In the genomic region with DNA sequence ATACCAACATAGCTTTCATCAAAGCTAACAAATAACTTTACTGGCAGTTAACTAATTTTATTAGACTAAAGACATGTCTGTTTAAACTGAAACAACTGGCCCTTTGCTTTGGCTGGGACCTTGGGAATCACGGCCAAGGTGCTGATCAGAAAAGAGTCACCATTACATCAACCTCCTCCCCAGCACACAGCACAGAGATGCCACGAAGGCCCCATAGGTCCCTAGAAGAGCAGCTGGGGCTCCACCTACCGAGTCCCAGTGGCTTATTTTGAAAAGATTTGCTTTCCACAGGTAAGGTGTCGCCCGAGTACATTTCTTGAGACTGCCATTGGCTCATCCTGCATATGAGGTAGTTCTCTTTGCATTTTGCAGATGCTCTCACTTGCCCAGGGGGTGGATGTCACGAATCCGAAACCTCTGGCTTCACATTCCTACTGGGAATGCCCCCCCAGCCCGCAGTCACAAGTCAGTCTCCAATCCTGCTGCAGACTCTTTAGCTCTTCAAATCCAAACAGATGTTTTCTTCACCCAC, we compare ENCODE assay signal across 25 cellular contexts. TPM values are rescaled to one million over a fixed set of nuclear protein-coding genes. Genes with fewer than 3 reads are reported as not detected.
A peak's percentile ranks its signal among the peaks of the same experiment; 100 is the strongest.
DNase-seq lines count a peak whose midpoint lies in the region; ATAC-seq, FAIRE-seq and TF ChIP-seq lines count a peak whose summit lies in the region.
"Had no signal": no experiment of that assay in that cellular context is flagged by ENCODE, and none has a peak within 500 bp of the region (broad histone marks: within the 10 kb centered on the region; RNA-seq: fewer than 3 reads in every experiment).

No MANE protein-coding gene starts in this region.

- peaks cover 19% of the 10 kb centered on the region for H3K4me1 Mint-ChIP-seq in GM23338
- H3K4me1 Mint-ChIP-seq in endodermal cell = peaks cover 14% of the 10 kb centered on the region

- H3K9me3 ChIP-seq in HUES64 (ENCODE audit: insufficient read depth, low read depth, low read length) (no peaks in the 10 kb centered on the region), Panc1 (ENCODE audit: control insufficient read depth, insufficient read depth, low read depth, low read length) (no peaks in the 10 kb centered on the region), endodermal cell (ENCODE audit: control insufficient read depth, low read length) (no peaks in the 10 kb centered on the region)
- H3K9me3 ChIP-seq: BE2C had no signal

- H3K27ac Mint-ChIP-seq in GM23338 (no peak overlapping the region), endodermal cell (no peak overlapping the region)

- no peaks in the 10 kb centered on the region for H3K79me2 ChIP-seq in GM23338 (replicated peaks; ENCODE audit: insufficient read depth)

- peaks cover 10% of the 10 kb centered on the region; the same call in 1 of the 2 replicates for H3K4me1 ChIP-seq in GM23338 (ENCODE audit: insufficient read depth)
- peaks cover 12% of the 10 kb centered on the region for H3K4me1 ChIP-seq in HUES64 (ENCODE audit: insufficient read depth, low read length)
- H3K4me1 ChIP-seq in Panc1 (ENCODE audit: control insufficient read depth, insufficient read depth, low read length) = no peaks in the 10 kb centered on the region
- peaks cover 2% of the 10 kb centered on the region for H3K4me1 ChIP-seq in endodermal cell (ENCODE audit: control insufficient read depth, insufficient read depth, low read length)
- H3K4me1 ChIP-seq: BE2C had no signal

- intact Hi-C loops in Panc1 (cut with micrococcal nuclease; ENCODE audit: unreplicated experiment) = no loop called here

- no peak overlapping the region for H3K4me2 ChIP-seq in GM23338

- no peak overlapping the region for H3K9ac ChIP-seq in HUES64 (ENCODE audit: low read depth, low read length)
- H3K9ac ChIP-seq in endodermal cell (ENCODE audit: extremely low read depth, low read length, poor library complexity, severe bottlenecking) = no peak overlapping the region

- H3K27me3 ChIP-seq in GM23338 (ENCODE audit: insufficient read depth) (no peaks in the 10 kb centered on the region), HUES64 (ENCODE audit: insufficient read depth, low read length) (no peaks in the 10 kb centered on the region), Panc1 (ENCODE audit: control insufficient read depth, insufficient read depth, low read length) (no peaks in the 10 kb centered on the region), endodermal cell (ENCODE audit: control insufficient read depth, insufficient read depth, low read length, poor library complexity, severe bottlenecking) (no peaks in the 10 kb centered on the region)
- H3K27me3 ChIP-seq: BE2C had no signal

- H2AFZ ChIP-seq in GM23338 = no peak overlapping the region

- H3K27ac ChIP-seq in GM23338 (ENCODE audit: low read depth) (peak overlapping the region; percentile 11; the same call in 1 of the 2 replicates), HUES64 (ENCODE audit: low read depth, low read length) (peak overlapping the region; percentile 55; the same call in 1 of the 2 replicates), Panc1 (ENCODE audit: low read length) (no peak overlapping the region), endodermal cell (ENCODE audit: low read depth, low read length) (no peak overlapping the region)
- H3K27ac ChIP-seq: SK-N-MC had no signal

- TSS peak; percentile 78 for BruUV-seq in Panc1 (replicated peaks; lab: Mats Ljungman, UMichigan)

- H4K20me1 ChIP-seq in GM23338 (replicated peaks; ENCODE audit: insufficient read depth) = no peaks in the 10 kb centered on the region

- in situ Hi-C loops in Panc1 (cut with HindIII; ENCODE audit: low pct_unique_long_range_greater_than_20kb, low sequenced_read_pairs) (no loop called here), KBM-7 (cut with MboI; ENCODE audit: low pct_unique_long_range_greater_than_20kb, low sequenced_read_pairs) (no loop called here)

- no peak for FAIRE-seq in GM12891 (lab: Jason Lieb, UNC)

- H3K4me3 Mint-ChIP-seq in GM23338 (no peak overlapping the region), endodermal cell (no peak overlapping the region)

- CTCF ChIA-PET in Panc1 (lab: Charles Lee) = interaction anchor here (0.6 kb wide), 1 partner anchor 712 kb away, joined by 5 read pairs; no protein-coding TSS in a partner anchor

- TF ChIP-seq CTCF in GM23338 (conservative IDR thresholded peaks at IDR 0.05; ENCODE audit: low read depth in 2 of 2) (0 out of 4 replicates have a peak, but pooled peaks of 1 of the 2 experiments have one; percentile 12), Panc1 (IDR thresholded peaks at IDR 0.05) (no peak), endodermal cell (conservative IDR thresholded peaks at IDR 0.05) (no peak)

- no peaks in the 10 kb centered on the region for H3K9me2 ChIP-seq in GM23338 (ENCODE audit: insufficient read depth)

- no peak for TF ChIP-seq POLR2A in GM12891 (IDR thresholded peaks at IDR 0.05; ENCODE audit: low read depth, low read length)

- no peaks in the 10 kb centered on the region for H3F3A ChIP-seq in GM23338 (replicated peaks; ENCODE audit: low read depth)

- H3K36me3 Mint-ChIP-seq in GM23338 (ENCODE audit: low read depth) = no peaks in the 10 kb centered on the region
- H3K36me3 Mint-ChIP-seq in endodermal cell (ENCODE audit: low read depth) = peaks cover 18% of the 10 kb centered on the region

- ATAC-seq in GM23338 (peak; percentile 71), Panc1 (no peak), GM18520 (IDR thresholded peaks at IDR 0.05; ENCODE audit: unreplicated experiment) (no peak)

- no peak overlapping the region for H3K4me3 ChIP-seq in GM23338
- H3K4me3 ChIP-seq in HUES64 (ENCODE audit: low read length) = no peak overlapping the region
- H3K4me3 ChIP-seq in Panc1 (ENCODE audit: low read depth in 2 of 2, low read length in 2 of 2) = no peak overlapping the region
- no peak overlapping the region for H3K4me3 ChIP-seq in endodermal cell (ENCODE audit: low read length)
- H3K4me3 ChIP-seq: SK-N-MC had no signal

- H3K27me3 Mint-ChIP-seq in GM23338 (ENCODE audit: insufficient read depth, low read depth, poor library complexity) = peaks cover 9% of the 10 kb centered on the region
- H3K27me3 Mint-ChIP-seq in endodermal cell (ENCODE audit: insufficient read depth) = no peaks in the 10 kb centered on the region

- H3K9me3 Mint-ChIP-seq in GM23338 (no peaks in the 10 kb centered on the region; the same call in 2 of the 3 replicates), endodermal cell (no peaks in the 10 kb centered on the region)

- DNase-seq in GM23338 (ENCODE audit: low spot score) = peak; percentile 35
- no peak for DNase-seq in Panc1 (ENCODE audit: low read depth, low spot score)
- DNase-seq in endodermal cell = peak; percentile 53
- no peak for DNase-seq in GM12891 (ENCODE audit: insufficient read length, low spot score)
- DNase-seq in NCI-H128 (lab: John Stamatoyannopoulos, UW; ENCODE audit: unreplicated experiment) = no peak
- DNase-seq in KBM-7 = no peak
- DNase-seq: BE2C; EL; HCEC 1CT; NCI-H1092; NCI-H146; NCI-H2029 treated with DMSO at 0.1 percent for 48 hours; NCI-H446 treated with DMSO at 0.1 percent for 48 hours; NCI-H526 treated with DMSO at 0.1 percent for 48 hours; NK-92 treated with Interleukin-12 subunit alpha and Interleukin-12 subunit beta, amount 100 ng/mL, for 24 hours; OCI-M1; SHP77; SW 1271; T-helper 2 cell had no signal

- H3K36me3 ChIP-seq in GM23338 (ENCODE audit: insufficient read depth) (no peaks in the 10 kb centered on the region), HUES64 (ENCODE audit: insufficient read depth, low read length) (0 out of 2 replicates have a peak, but pooled peaks cover 2% of the 10 kb centered on the region), Panc1 (ENCODE audit: control insufficient read depth, insufficient read depth, low read length) (no peaks in the 10 kb centered on the region), endodermal cell (ENCODE audit: control insufficient read depth, insufficient read depth, low read length) (peaks cover 14% of the 10 kb centered on the region)
- H3K36me3 ChIP-seq: BE2C had no signal

- POLR2A ChIA-PET in Panc1 (lab: Charles Lee) = no interaction called here

- 64% methylated on average over 8 of the region's 8 CpGs for whole genome bisulfite sequencing in HUES64
- 81 to 85% methylated on average over 5 to 8 of the region's 8 CpGs for WGBS in endodermal cell (ENCODE audit: insufficient coverage in 1 of 2, insufficient read length in 1 of 2), 2 experiments

TF ChIP-seq in GM23338, 12 proteins besides CTCF, POLR2A, EP300 and RAD21 (continues in another document):
- no peak for TF ChIP-seq ZNF114 (CRISPR knock-in tag; IDR thresholded peaks at IDR 0.05)

TF ChIP-seq in GM12891, 5 proteins besides CTCF, POLR2A, EP300 and RAD21:
- TF ChIP-seq POU2F2 (IDR thresholded peaks at IDR 0.05; ENCODE audit: low read depth, low read length) (no peak), TAF1 (IDR thresholded peaks at IDR 0.05; ENCODE audit: low read depth, low read length) (no peak), SPI1 (IDR thresholded peaks at IDR 0.05; ENCODE audit: low read depth, low read length) (no peak), POLR2AphosphoS5 (IDR thresholded peaks at IDR 0.05; ENCODE audit: low read depth, low read length) (no peak), PAX5 (IDR thresholded peaks at IDR 0.05; ENCODE audit: insufficient read depth, low read length, severe bottlenecking) (no peak)

RNA-seq across cellular contexts. Expression of a gene that starts 18.8 kb away (rescaled TPM):
- total RNA-seq in GM23338 (2014; rRNA removed; shearing (Covaris generic)) = not detected in 2 replicates
- not detected in 2 replicates for polyA plus RNA-seq in GM23338 (2016; fragmentation: Nextera tagmentation; extraction: Ambion mirVana)
- not detected for polyA plus RNA-seq in HUES64 (2013, experiment 1 of 2)
- not detected for polyA plus RNA-seq in HUES64 (2013, experiment 2 of 2)
- total RNA-seq in Panc1 (2021; ENCODE audit: unreplicated experiment) (0.39 TPM), endodermal cell (under 1 TPM in 1 of 2 donors, not detected in 1; 0.40 TPM)
- not detected for polyA plus RNA-seq in Panc1 (2012; ENCODE audit: insufficient read length)
- not detected for polyA plus RNA-seq in endodermal cell (2013, experiment 1 of 2)
- polyA plus RNA-seq in endodermal cell (2013, experiment 2 of 2) = not detected
- polyA plus RNA-seq in GM12891 (2012; ENCODE audit: low read depth, missing spikeins) = not detected
- total RNA-seq: A673, LHCN-M2, RPMI7951 had no signal

Comparison
In these comparisons a context has a peak if more than half of its experiments do, and no peak if none do; other contexts are left out.
1. DNase-seq: peak in GM23338 (single experiment) and endodermal cell (single experiment); none in Panc1 (single experiment), GM12891 (single experiment), NCI-H128 (single experiment) and KBM-7 (single experiment).
2. H3K27ac ChIP-seq: peak in GM23338 (single experiment) and HUES64 (single experiment); none in Panc1 (single experiment) and endodermal cell (single experiment).